In the genomic region with DNA sequence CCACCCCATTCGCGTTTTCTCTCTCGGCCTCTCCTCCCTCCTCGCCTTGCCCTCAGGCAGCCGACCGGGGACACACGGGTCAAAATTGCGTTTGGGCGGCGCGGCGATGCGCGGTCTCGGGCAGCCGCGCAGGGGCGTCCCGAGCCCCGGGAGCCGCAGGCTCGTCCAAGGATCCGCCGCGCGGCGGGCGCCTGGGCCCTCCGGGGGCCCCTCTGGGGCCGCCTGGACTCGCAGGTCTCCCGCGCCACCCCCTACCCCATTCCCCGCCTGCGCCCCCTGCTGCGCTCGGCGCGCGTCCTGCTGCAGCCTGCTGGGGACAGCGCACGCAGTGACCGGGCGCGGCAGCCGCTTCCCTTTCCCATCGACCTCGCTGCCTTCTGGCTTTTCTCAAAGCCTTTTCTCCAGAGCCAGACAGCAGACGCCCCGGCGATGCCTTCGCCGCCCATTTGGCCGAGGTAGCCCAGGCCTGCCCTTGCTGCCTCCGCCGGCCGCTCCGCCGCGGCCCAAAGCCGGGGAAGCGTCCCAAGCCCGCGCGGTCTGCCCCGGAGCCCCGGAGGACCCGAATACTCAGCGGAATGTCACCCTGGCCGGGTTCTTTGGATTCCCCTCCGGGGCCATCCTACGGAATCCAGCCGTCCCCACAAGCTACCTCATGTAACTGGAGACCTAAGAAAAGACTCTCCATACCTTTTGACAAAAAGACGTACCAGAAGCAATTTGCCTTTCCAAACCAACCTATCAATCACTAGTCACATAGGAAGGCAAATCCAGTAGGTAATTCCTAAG, we compare ENCODE assay signal across 7 cellular contexts. TPM values are rescaled to one million over a fixed set of nuclear protein-coding genes. Genes with fewer than 3 reads are reported as not detected.
DNase-seq lines count a peak whose midpoint lies in the region; ATAC-seq and TF ChIP-seq lines count a peak whose summit lies in the region.

No MANE protein-coding gene starts in this region.

- H3K9me3 ChIP-seq in iPS-15b (ENCODE audit: control insufficient read depth, insufficient read depth, low read length) (no peaks in the 10 kb centered on the region), spleen (no peaks in the 10 kb centered on the region)

- H3K36me3 Mint-ChIP-seq in activated naive CD8-positive, alpha-beta T cell treated with anti-CD3 and anti-CD28 coated beads, Interleukin-2, amount 10 ng/mL, durations not matched to agents 7 days and 5 days = peaks cover 2% of the 10 kb centered on the region

- H3K9ac ChIP-seq in iPS-15b (ENCODE audit: low read depth, low read length) = no peak overlapping the region

- TF ChIP-seq CTCF in spleen (IDR thresholded peaks at IDR 0.05 in 8 of 11, conservative IDR thresholded peaks at IDR 0.05 in 3 of 11) = peak in 1 of 11 experiments; percentile 9

- peak; percentile 83 for DNase-seq in H7
- no peak for DNase-seq in activated naive CD8-positive, alpha-beta T cell treated with anti-CD3 and anti-CD28 coated beads, Interleukin-2, amount 10 ng/mL, durations not matched to agents 7 days and 5 days
- no peak for DNase-seq in spleen
- no peak for DNase-seq in midbrain (lab: John Stamatoyannopoulos, UW)
- no peak for DNase-seq in GF-D8 (lab: John Stamatoyannopoulos, UW)

- H3K27me3 ChIP-seq in H7 (ENCODE audit: control insufficient read depth, insufficient read depth, low read length) (peaks cover 80% of the 10 kb centered on the region), iPS-15b (ENCODE audit: control insufficient read depth, insufficient read depth, low read length) (peaks cover 98% of the 10 kb centered on the region), spleen (replicated peaks in 1 of 7) (peaks cover 3 to 88% (median 55%) of the 10 kb centered on the region in 7 donors)

- H3K27me3 Mint-ChIP-seq in activated naive CD8-positive, alpha-beta T cell treated with anti-CD3 and anti-CD28 coated beads, Interleukin-2, amount 10 ng/mL, durations not matched to agents 7 days and 5 days = peaks cover 80% of the 10 kb centered on the region

- H3K27ac ChIP-seq in spleen = no peak overlapping the region

- H3K36me3 ChIP-seq in H7 (replicated peaks; ENCODE audit: control insufficient read depth, insufficient read depth, low read length) = no peaks in the 10 kb centered on the region
- no peaks in the 10 kb centered on the region for H3K36me3 ChIP-seq in iPS-15b (ENCODE audit: control insufficient read depth, insufficient read depth, low read length)
- no peaks in the 10 kb centered on the region for H3K36me3 ChIP-seq in spleen

- no peak for ATAC-seq in activated naive CD8-positive, alpha-beta T cell treated with anti-CD3 and anti-CD28 coated beads, Interleukin-2, amount 10 ng/mL, durations not matched to agents 7 days and 5 days (ENCODE audit: low read depth)
- ATAC-seq in GM18520 (IDR thresholded peaks at IDR 0.05; ENCODE audit: unreplicated experiment) = no peak

- intact Hi-C loops in spleen (cut with DNase I; ENCODE audit: low total_unique reads) = no loop called here

- no peaks in the 10 kb centered on the region for H3K9me3 Mint-ChIP-seq in activated naive CD8-positive, alpha-beta T cell treated with anti-CD3 and anti-CD28 coated beads, Interleukin-2, amount 10 ng/mL, durations not matched to agents 7 days and 5 days

- POLR2A ChIA-PET in activated naive CD8-positive, alpha-beta T cell treated with anti-CD3 and anti-CD28 coated beads, Interleukin-2, amount 10 ng/mL, durations not matched to agents 7 days and 5 days (lab: Charles Lee) = no interaction called here

- H3K27ac Mint-ChIP-seq in activated naive CD8-positive, alpha-beta T cell treated with anti-CD3 and anti-CD28 coated beads, Interleukin-2, amount 10 ng/mL, durations not matched to agents 7 days and 5 days = no peak overlapping the region

- peaks cover 6% of the 10 kb centered on the region for H3K4me1 Mint-ChIP-seq in activated naive CD8-positive, alpha-beta T cell treated with anti-CD3 and anti-CD28 coated beads, Interleukin-2, amount 10 ng/mL, durations not matched to agents 7 days and 5 days

- WGBS in spleen, 5 donors = 2 to 8% (median 3%) methylated on average over 45 to 74 of the region's 74 CpGs

- H3K4me3 Mint-ChIP-seq in activated naive CD8-positive, alpha-beta T cell treated with anti-CD3 and anti-CD28 coated beads, Interleukin-2, amount 10 ng/mL, durations not matched to agents 7 days and 5 days = peak overlapping the region; percentile 78

- H3K4me3 ChIP-seq in H7 (ENCODE audit: insufficient read depth, low read depth, low read length) = peak overlapping the region; percentile 40
- H3K4me3 ChIP-seq in iPS-15b (ENCODE audit: low read depth, low read length) = peak overlapping the region; percentile 39
- peak overlapping the region; percentile 13 to 67 (median 42) for H3K4me3 ChIP-seq in spleen

- H3K4me1 ChIP-seq in iPS-15b (ENCODE audit: control insufficient read depth, insufficient read depth, low read length) (peaks cover 4% of the 10 kb centered on the region), spleen (peaks cover 0 to 19% (median 15%) of the 10 kb centered on the region in 6 donors)

- TF ChIP-seq POLR2A in spleen (IDR thresholded peaks at IDR 0.05) = no peak

RNA-seq across cellular contexts. Expression of a gene that starts 16.5 kb away (rescaled TPM):
- not detected in 2 replicates for total RNA-seq in H7 (2014; rRNA removed; shearing (Covaris generic))
- not detected for total RNA-seq in activated naive CD8-positive, alpha-beta T cell treated with anti-CD3 and anti-CD28 coated beads, Interleukin-2, amount 10 ng/mL, durations not matched to agents 7 days and 5 days
- not detected for total RNA-seq in spleen
- not detected for polyA plus RNA-seq in spleen
